Comparison of ENCODE assay signal across 18 cellular contexts in genomic region chr1:53663525-53664300, GRCh38.
"Had no signal": no experiment of that assay in that cellular context is flagged by ENCODE, and none has a peak within 500 bp of the region (broad histone marks: within the 10 kb centered on the region; RNA-seq: fewer than 3 reads in every experiment).

No MANE protein-coding gene starts in this region.

- H3K9me3 Mint-ChIP-seq: activated CD4-positive, alpha-beta T cell treated with anti-CD3 and anti-CD28 coated beads, Interleukin-2, amount 10 ng/mL, durations not matched to agents 24 days and 14 days; activated naive CD4-positive, alpha-beta T cell treated with anti-CD3 and anti-CD28 coated beads, Interleukin-2, amount 50 U/mL, for 72 hours; activated T-cell treated with anti-CD3 and anti-CD28 coated beads, Interleukin-2, amount 50 U/mL, for 72 hours; stimulated activated naive B cell treated with anti-CD40 and anti-IgM and Interleukin-4, amounts not matched to agents 10 μg/mL and 1 μg/mL and 100 μg/mL, for 72 hours had no signal

- DNase-seq: activated CD4-positive, alpha-beta T cell treated with anti-CD3 and anti-CD28 coated beads, Interleukin-2, amount 10 ng/mL, durations not matched to agents 24 days and 14 days; activated CD4-positive, CD25-positive, alpha-beta regulatory T cell; activated CD8-positive, alpha-beta memory T cell treated with anti-CD3 and anti-CD28 coated beads, Interleukin-2, amount 50 U/mL, for 48 hours; activated gamma-delta T cell; activated T-cell treated with anti-CD3 and anti-CD28 coated beads, Interleukin-2, amount 50 U/mL, for 72 hours; amniotic stem cell; central memory CD4-positive, alpha-beta T cell; mammary epithelial cell; naive thymus-derived CD4-positive, alpha-beta T cell; stimulated activated CD4-positive, alpha-beta T cell treated with anti-CD3 and anti-CD28 coated beads, Interleukin-2, amount 100 ng/mL, for 48 hours; stimulated activated naive B cell treated with anti-CD40 and anti-IgM and Interleukin-4, amounts not matched to agents 10 μg/mL and 1 μg/mL and 100 μg/mL, for 72 hours; T-helper 2 cell; tibial artery had no signal

- H3K4me3 ChIP-seq: coronary artery, esophagus muscularis mucosa, mucosa of descending colon, tibial artery had no signal

- H3K27me3 Mint-ChIP-seq: naive thymus-derived CD4-positive, alpha-beta T cell had no signal

- H3K36me3 Mint-ChIP-seq: activated naive CD4-positive, alpha-beta T cell treated with anti-CD3 and anti-CD28 coated beads, Interleukin-2, amount 50 U/mL, for 72 hours; naive thymus-derived CD4-positive, alpha-beta T cell; stimulated activated naive B cell treated with anti-CD40 and anti-IgM and Interleukin-4, amounts not matched to agents 10 μg/mL and 1 μg/mL and 100 μg/mL, for 72 hours had no signal

- H3K4me3 Mint-ChIP-seq: activated CD4-positive, alpha-beta T cell treated with anti-CD3 and anti-CD28 coated beads, Interleukin-2, amount 10 ng/mL, durations not matched to agents 24 days and 14 days; activated T-cell treated with anti-CD3 and anti-CD28 coated beads, Interleukin-2, amount 50 U/mL, for 72 hours; naive thymus-derived CD4-positive, alpha-beta T cell; stimulated activated naive B cell treated with anti-CD40 and anti-IgM and Interleukin-4, amounts not matched to agents 10 μg/mL and 1 μg/mL and 100 μg/mL, for 72 hours had no signal

- H3K27ac Mint-ChIP-seq: activated CD4-positive, alpha-beta T cell treated with anti-CD3 and anti-CD28 coated beads, Interleukin-2, amount 10 ng/mL, durations not matched to agents 24 days and 14 days; activated naive CD4-positive, alpha-beta T cell treated with anti-CD3 and anti-CD28 coated beads, Interleukin-2, amount 50 U/mL, for 72 hours; activated T-cell treated with anti-CD3 and anti-CD28 coated beads, Interleukin-2, amount 50 U/mL, for 72 hours; naive thymus-derived CD4-positive, alpha-beta T cell; stimulated activated naive B cell treated with anti-CD40 and anti-IgM and Interleukin-4, amounts not matched to agents 10 μg/mL and 1 μg/mL and 100 μg/mL, for 72 hours had no signal

- H3K4me1 Mint-ChIP-seq: stimulated activated naive B cell treated with anti-CD40 and anti-IgM and Interleukin-4, amounts not matched to agents 10 μg/mL and 1 μg/mL and 100 μg/mL, for 72 hours had no signal

- ATAC-seq: activated naive CD4-positive, alpha-beta T cell treated with anti-CD3 and anti-CD28 coated beads, Interleukin-2, amount 50 U/mL, for 72 hours; activated T-cell treated with anti-CD3 and anti-CD28 coated beads, Interleukin-2, amount 50 U/mL, for 72 hours; left lobe of liver; mucosa of descending colon; naive thymus-derived CD4-positive, alpha-beta T cell; stimulated activated naive B cell treated with anti-CD40 and anti-IgM and Interleukin-4, amounts not matched to agents 10 μg/mL and 1 μg/mL and 100 μg/mL, for 72 hours had no signal
